20 cellular contexts compared by ENCODE assay signal in genomic region chr17:71349908-71350600, GRCh38.
"Had no signal": no experiment of that assay in that cellular context is flagged by ENCODE, and none has a peak within 500 bp of the region (broad histone marks: within the 10 kb centered on the region; RNA-seq: fewer than 3 reads in every experiment).

No MANE protein-coding gene starts in this region.

- H3K27me3 ChIP-seq: spleen, suprapubic skin had no signal

- ATAC-seq: activated CD8-positive, alpha-beta T cell treated with anti-CD3 and anti-CD28 coated beads for 36 hours; activated naive CD4-positive, alpha-beta T cell treated with anti-CD3 and anti-CD28 coated beads, Interleukin-2, amount 50 U/mL, for 72 hours; activated T-cell treated with anti-CD3 and anti-CD28 coated beads, Interleukin-2, amount 50 U/mL, for 72 hours; right cardiac atrium had no signal

- H3K27ac ChIP-seq: epithelial cell of prostate, spleen, suprapubic skin had no signal

- H3K27me3 Mint-ChIP-seq: activated B cell treated with CpG ODN at 0.5 μM for 24 hours; activated CD8-positive, alpha-beta T cell treated with anti-CD3 and anti-CD28 coated beads for 36 hours; brain; stimulated activated naive CD8-positive, alpha-beta T cell treated with anti-CD3 and anti-CD28 coated beads, Interleukin-15, Interleukin-2, amounts not matched to agents 100 ng/mL and 50 ng/mL, for 24 hours had no signal

- H3K4me1 Mint-ChIP-seq: activated B cell treated with CpG ODN at 0.5 μM for 24 hours, brain, nephron had no signal

- FAIRE-seq: TTC549 had no signal

- DNase-seq: activated B cell treated with CpG ODN at 0.5 μM for 24 hours; activated CD4-positive, alpha-beta T cell treated with anti-CD3 and anti-CD28 coated beads for 48 hours; activated CD8-positive, alpha-beta memory T cell treated with anti-CD3 and anti-CD28 coated beads, Interleukin-2, amount 50 U/mL, for 4 hours; activated CD8-positive, alpha-beta T cell treated with anti-CD3 and anti-CD28 coated beads for 36 hours; activated gamma-delta T cell; activated T-cell treated with anti-CD3 and anti-CD28 coated beads, Interleukin-2, amount 50 U/mL, for 72 hours; amygdala; glutamatergic neuron; occipital lobe; right cardiac atrium; spleen; T-helper 2 cell; trophoblast cell had no signal

- H3K36me3 Mint-ChIP-seq: activated naive CD4-positive, alpha-beta T cell treated with anti-CD3 and anti-CD28 coated beads, Interleukin-2, amount 50 U/mL, for 72 hours; brain had no signal

- H3K4me3 ChIP-seq: spleen, suprapubic skin had no signal

- H3K4me1 ChIP-seq: spleen, suprapubic skin had no signal

- H3K36me3 ChIP-seq: spleen, suprapubic skin had no signal

- H3K27ac Mint-ChIP-seq: activated B cell treated with CpG ODN at 0.5 μM for 24 hours; activated CD8-positive, alpha-beta T cell treated with anti-CD3 and anti-CD28 coated beads for 36 hours; activated naive CD4-positive, alpha-beta T cell treated with anti-CD3 and anti-CD28 coated beads, Interleukin-2, amount 50 U/mL, for 72 hours; activated T-cell treated with anti-CD3 and anti-CD28 coated beads, Interleukin-2, amount 50 U/mL, for 72 hours; brain; nephron; stimulated activated naive CD8-positive, alpha-beta T cell treated with anti-CD3 and anti-CD28 coated beads, Interleukin-15, Interleukin-2, amounts not matched to agents 100 ng/mL and 50 ng/mL, for 24 hours had no signal

- H3K4me3 Mint-ChIP-seq: activated B cell treated with CpG ODN at 0.5 μM for 24 hours; activated CD8-positive, alpha-beta T cell treated with anti-CD3 and anti-CD28 coated beads for 36 hours; activated T-cell treated with anti-CD3 and anti-CD28 coated beads, Interleukin-2, amount 50 U/mL, for 72 hours; brain; nephron; stimulated activated naive CD8-positive, alpha-beta T cell treated with anti-CD3 and anti-CD28 coated beads, Interleukin-15, Interleukin-2, amounts not matched to agents 100 ng/mL and 50 ng/mL, for 24 hours had no signal

- H3K9me3 ChIP-seq: suprapubic skin had no signal
